8 cellular contexts compared by ENCODE assay signal in the genomic region with DNA sequence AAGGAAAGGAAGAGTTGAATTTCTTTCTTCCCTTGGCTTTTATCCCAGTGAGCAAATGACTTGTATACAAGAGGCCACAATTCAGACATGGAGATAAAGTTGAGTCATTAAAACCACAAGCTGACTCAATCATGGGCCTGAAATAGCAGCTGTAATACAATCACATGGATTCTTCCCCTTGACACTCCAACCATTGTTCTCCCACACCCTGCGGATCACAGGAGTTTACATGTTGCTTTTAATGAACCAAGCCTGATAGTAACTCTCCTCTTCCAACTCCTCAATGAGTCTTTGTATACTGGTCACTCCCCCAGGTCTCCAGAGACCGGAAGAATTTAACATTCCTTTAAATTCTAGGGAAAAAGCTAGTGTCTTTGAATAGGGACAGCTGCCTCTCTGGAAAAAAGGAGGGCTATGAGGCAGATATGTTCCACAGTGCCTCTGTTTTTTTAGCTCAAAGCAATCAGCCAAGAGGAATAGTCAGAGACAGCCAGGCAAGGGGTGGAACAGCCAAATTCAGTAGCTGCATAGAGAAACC. TPM values are rescaled to one million over a fixed set of nuclear protein-coding genes. Genes with fewer than 3 reads are reported as not detected.
DNase-seq lines count a peak whose midpoint lies in the region; ATAC-seq, FAIRE-seq and TF ChIP-seq lines count a peak whose summit lies in the region.
"Had no signal": no experiment of that assay in that cellular context is flagged by ENCODE, and none has a peak within 500 bp of the region (broad histone marks: within the 10 kb centered on the region; RNA-seq: fewer than 3 reads in every experiment).

No MANE protein-coding gene starts in this region.

- no peaks in the 10 kb centered on the region for H3K27me3 ChIP-seq in HL-60 (ENCODE audit: insufficient read depth, poor library complexity, severe bottlenecking)
- H3K27me3 ChIP-seq in endothelial cell of umbilical vein (ENCODE audit: control insufficient read depth in 2 of 2, insufficient read depth in 2 of 2, low read length in 2 of 2), result no peaks in the 10 kb centered on the region
- H3K27me3 ChIP-seq in muscle layer of duodenum (ENCODE audit: low read depth, low read length), result no peaks in the 10 kb centered on the region

- H3K36me3 ChIP-seq in endothelial cell of umbilical vein (ENCODE audit: control insufficient read depth in 2 of 2, extremely low read depth in 1 of 2, insufficient read depth in 2 of 2, low read length in 2 of 2) (peaks cover 8 to 10% of the 10 kb centered on the region in 2 experiments), muscle layer of duodenum (ENCODE audit: control insufficient read depth in 1 of 2, insufficient read depth in 2 of 2, low read length in 2 of 2) (peaks cover 9 to 18% of the 10 kb centered on the region in 2 donors)

- dilution Hi-C loops in endothelial cell of umbilical vein (cut with MboI; ENCODE audit: extremely low pct_ligation_motif_present, low sequenced_read_pairs), result no loop called here

- FAIRE-seq in endothelial cell of umbilical vein (lab: Jason Lieb, UNC), result peak; percentile 98

- no peak overlapping the region for H2AFZ ChIP-seq in endothelial cell of umbilical vein (ENCODE audit: low read depth, low read length)

- H3K4me3 ChIP-seq in HL-60 (replicated peaks; ENCODE audit: insufficient read depth, low read length), result no peak overlapping the region
- no peak overlapping the region for H3K4me3 ChIP-seq in endothelial cell of umbilical vein (replicated peaks in 1 of 3; ENCODE audit: insufficient read depth in 1 of 3, low read depth in 1 of 3, low read length in 3 of 3)
- no peak overlapping the region for H3K4me3 ChIP-seq in muscle layer of duodenum (ENCODE audit: low read depth in 1 of 2, low read length in 2 of 2)

- peak overlapping the region; percentile 40 for H3K4me2 ChIP-seq in endothelial cell of umbilical vein (ENCODE audit: insufficient read depth, low read length)

- no peaks in the 10 kb centered on the region for H4K20me1 ChIP-seq in endothelial cell of umbilical vein (replicated peaks; ENCODE audit: control insufficient read depth, extremely low read depth, insufficient read depth, low read length)

- H3K9me1 ChIP-seq in endothelial cell of umbilical vein (replicated peaks; ENCODE audit: control insufficient read depth, extremely low read depth, insufficient read depth, low read length), result no peaks in the 10 kb centered on the region

- H3K79me2 ChIP-seq in endothelial cell of umbilical vein (ENCODE audit: control insufficient read depth, insufficient read depth, low read length), result no peaks in the 10 kb centered on the region

- POLR2A ChIA-PET in RWPE1 (lab: Yijun Ruan, JAX; ENCODE audit: low non-redundant PET) (interaction anchor here (0.6 to 1.0 kb wide), 3 partner anchors 34 to 46 kb away, joined by 3 read pairs; no protein-coding TSS in a partner anchor), endothelial cell of umbilical vein (lab: Charles Lee) (interaction anchor here (0.8 to 1.2 kb wide), 5 partner anchors 8 to 91 kb away, joined by 3 to 5 read pairs (median 3); partner anchors contain the start of genes PCDHGA12, PCDHGC3 and PCDHGC4)

- intact Hi-C loops in endothelial cell of umbilical vein (cut with micrococcal nuclease), result loop anchor here (1.0 to 5.0 kb wide), 2 partner anchors 8 to 184 kb away; partner anchors contain the start of gene PCDHGA2

- ATAC-seq in GM21737 (IDR thresholded peaks at IDR 0.05; ENCODE audit: unreplicated experiment), result no peak

- no peak for TF ChIP-seq CTCF in HL-60 (IDR thresholded peaks at IDR 0.05; ENCODE audit: insufficient read depth, low read length)
- TF ChIP-seq CTCF in RWPE1 (conservative IDR thresholded peaks at IDR 0.05; ENCODE audit: low read depth), result no peak
- no peak for TF ChIP-seq CTCF in endothelial cell of umbilical vein (IDR thresholded peaks at IDR 0.05; ENCODE audit: extremely low read depth in 1 of 2, insufficient read depth in 1 of 2, low read depth in 1 of 2, low read length in 2 of 2)

- CTCF ChIA-PET in RWPE1 (lab: Yijun Ruan, JAX), result interaction anchor here (0.5 to 2.0 kb wide), 12 partner anchors 8 to 298 kb away, joined by 3 to 9 read pairs (median 4); partner anchors contain the start of genes PCDHGA12, PCDHGA6 and PCDHGA9
- CTCF ChIA-PET in endothelial cell of umbilical vein (lab: Charles Lee), result interaction anchor here (0.8 to 10.9 kb wide), 20 partner anchors 9 to 166 kb away, joined by 3 to 308 read pairs (median 9); partner anchors contain the start of genes PCDHGA10, PCDHGA11, PCDHGA12 and PCDHGA4

- peak overlapping the region; percentile 27 for H3K27ac ChIP-seq in HL-60 (replicated peaks)
- H3K27ac ChIP-seq in RWPE1, result peak overlapping the region; percentile 90
- H3K27ac ChIP-seq in endothelial cell of umbilical vein (ENCODE audit: insufficient read depth, low read depth, low read length), result peak overlapping the region; percentile 84
- peak overlapping the region; percentile 73 for H3K27ac ChIP-seq in muscle layer of duodenum (ENCODE audit: low read length)
- H3K27ac ChIP-seq: VCaP had no signal

- no peak for TF ChIP-seq POLR2A in endothelial cell of umbilical vein (IDR thresholded peaks at IDR 0.05; ENCODE audit: low read depth, low read length)

- peak; percentile 47 to 67 for DNase-seq in HL-60 (ENCODE audit: low read depth in 1 of 2, low spot score in 1 of 2)
- peak; percentile 98 for DNase-seq in RWPE1 (ENCODE audit: low spot score)
- DNase-seq in endothelial cell of umbilical vein (ENCODE audit: low read depth, low spot score), result peak; percentile 98
- DNase-seq in ecto neural progenitor cell (ENCODE audit: low spot score), result no peak
- DNase-seq in stimulated activated CD8-positive, alpha-beta memory T cell treated with anti-CD3 and anti-CD28 coated beads, Interleukin-4, amount 100 ng/mL, for 48 hours, result no peak

- peak overlapping the region; percentile 60 for H3K9ac ChIP-seq in endothelial cell of umbilical vein (replicated peaks; ENCODE audit: extremely low read depth, insufficient read depth, low read length)

- H3K4me1 ChIP-seq in endothelial cell of umbilical vein (ENCODE audit: control insufficient read depth, extremely low read depth, insufficient read depth, low read length), result peaks cover 29% of the 10 kb centered on the region
- peaks cover 22 to 33% of the 10 kb centered on the region in 2 donors for H3K4me1 ChIP-seq in muscle layer of duodenum (ENCODE audit: control insufficient read depth in 1 of 2, insufficient read depth in 2 of 2, low read length in 2 of 2)

- BruUV-seq in endothelial cell of umbilical vein (replicated peaks; lab: Mats Ljungman, UMichigan), result no TSS peak

- H3K9me3 ChIP-seq in endothelial cell of umbilical vein (replicated peaks; ENCODE audit: control insufficient read depth, insufficient read depth, low read length) (no peaks in the 10 kb centered on the region), muscle layer of duodenum (ENCODE audit: control insufficient read depth in 1 of 2, low read length in 2 of 2) (no peaks in the 10 kb centered on the region)

TF ChIP-seq in endothelial cell of umbilical vein, 7 proteins besides CTCF, POLR2A, EP300 and RAD21:
- peak; percentile 99 for TF ChIP-seq JUN (IDR thresholded peaks at IDR 0.05; ENCODE audit: borderline replicate concordance, insufficient read depth, insufficient read length, low read depth)
- peak; percentile 92 for TF ChIP-seq GATA2 (IDR thresholded peaks at IDR 0.05; ENCODE audit: insufficient read depth, insufficient read length, low read depth, low read length)
- TF ChIP-seq MYC (IDR thresholded peaks at IDR 0.05; ENCODE audit: low read depth, low read length), result no peak
- TF ChIP-seq FOS (IDR thresholded peaks at IDR 0.05; ENCODE audit: borderline replicate concordance, insufficient read depth, low read length), result peak; percentile 98
- TF ChIP-seq EZH2 (IDR thresholded peaks at IDR 0.05; ENCODE audit: borderline replicate concordance, low read depth, low read length, severe bottlenecking), result no peak
- TF ChIP-seq MAX (IDR thresholded peaks at IDR 0.05; ENCODE audit: insufficient read depth, insufficient read length), result peak; percentile 53
- TF ChIP-seq POLR2AphosphoS5 (IDR thresholded peaks at IDR 0.05; ENCODE audit: insufficient read depth, low read depth, low read length), result peak; percentile 94

RNA-seq across cellular contexts. Expression of gene PCDHGC5, which starts 32.4 kb away (rescaled TPM):
- total RNA-seq in endothelial cell of umbilical vein, result 0.60 and 1.2 TPM in 2 replicates
- polyA plus RNA-seq in endothelial cell of umbilical vein, result 0.21 and 0.48 TPM in 2 replicates
- 0.01 and 0.06 TPM in 2 replicates for polyA plus RNA-seq in endothelial cell of umbilical vein (2011; cell fraction: cytosol; rRNA removed)
- 2.4 and 3.9 TPM in 2 replicates for polyA plus RNA-seq in endothelial cell of umbilical vein (2011; cell fraction: nucleus; rRNA removed)
- 0.08 TPM in 1 of 2 replicates, not detected in the other for polyA plus RNA-seq in endothelial cell of umbilical vein (2012)
- 4.8 and 6.1 TPM in 2 replicates for polyA minus RNA-seq in endothelial cell of umbilical vein
- not detected for polyA minus RNA-seq in endothelial cell of umbilical vein (2011; cell fraction: cytosol; rRNA and poly(A)+ RNA removed)
- 7.8 and 9.1 TPM in 2 replicates for polyA minus RNA-seq in endothelial cell of umbilical vein (2011; cell fraction: nucleus; rRNA and poly(A)+ RNA removed)

RNA-seq across cellular contexts. Expression of gene PCDHGC4, which starts 36.5 kb away (rescaled TPM):
- total RNA-seq in endothelial cell of umbilical vein, result 0.90 and 2.1 TPM in 2 replicates
- 0.25 and 0.32 TPM in 2 replicates for polyA plus RNA-seq in endothelial cell of umbilical vein
- 0.06 and 0.11 TPM in 2 replicates for polyA plus RNA-seq in endothelial cell of umbilical vein (2011; cell fraction: cytosol; rRNA removed)
- 1.8 and 2.4 TPM in 2 replicates for polyA plus RNA-seq in endothelial cell of umbilical vein (2011; cell fraction: nucleus; rRNA removed)
- polyA plus RNA-seq in endothelial cell of umbilical vein (2012), result 0.05 TPM in 1 of 2 replicates, not detected in the other
- polyA minus RNA-seq in endothelial cell of umbilical vein, result 4.3 and 5.5 TPM in 2 replicates
- polyA minus RNA-seq in endothelial cell of umbilical vein (2011; cell fraction: cytosol; rRNA and poly(A)+ RNA removed), result not detected
- polyA minus RNA-seq in endothelial cell of umbilical vein (2011; cell fraction: nucleus; rRNA and poly(A)+ RNA removed), result 9.6 and 9.7 TPM in 2 replicates

RNA-seq across cellular contexts. Expression of gene PCDHGC3, which starts 45.5 kb away (rescaled TPM):
- total RNA-seq in endothelial cell of umbilical vein, result 25.4 and 36.1 TPM in 2 replicates
- polyA plus RNA-seq in endothelial cell of umbilical vein, result 9.2 and 14.9 TPM in 2 replicates
- polyA plus RNA-seq in endothelial cell of umbilical vein (2011; cell fraction: cytosol; rRNA removed), result 21.8 and 23.9 TPM in 2 replicates
- polyA plus RNA-seq in endothelial cell of umbilical vein (2011; cell fraction: nucleus; rRNA removed), result 4.5 and 4.7 TPM in 2 replicates
- 15.4 and 21.2 TPM in 2 replicates for polyA plus RNA-seq in endothelial cell of umbilical vein (2012)
- 8.1 and 12.1 TPM in 2 replicates for polyA minus RNA-seq in endothelial cell of umbilical vein
- polyA minus RNA-seq in endothelial cell of umbilical vein (2011; cell fraction: cytosol; rRNA and poly(A)+ RNA removed), result not detected
- 12.4 and 15.4 TPM in 2 replicates for polyA minus RNA-seq in endothelial cell of umbilical vein (2011; cell fraction: nucleus; rRNA and poly(A)+ RNA removed)

Comparison
In these comparisons a context has a peak if more than half of its experiments do, and no peak if none do; other contexts are left out.
1. DNase-seq: peak in HL-60 (2 of 2), RWPE1 (single experiment) and endothelial cell of umbilical vein (single experiment); none in ecto neural progenitor cell (single experiment) and stimulated activated CD8-positive, alpha-beta memory T cell treated with anti-CD3 and anti-CD28 coated beads, Interleukin-4, amount 100 ng/mL, for 48 hours (single experiment).
2. H3K27ac ChIP-seq: peak in every context shown above with its lines; median percentile 90 in RWPE1; 84 in endothelial cell of umbilical vein; 73 in muscle layer of duodenum; 27 in HL-60.